8 cellular contexts compared by ENCODE assay signal in genomic region chr18:61581578-61582204, GRCh38.
A peak's percentile ranks its signal among the peaks of the same experiment; 100 is the strongest.
DNase-seq lines count a peak whose midpoint lies in the region; ATAC-seq and TF ChIP-seq lines count a peak whose summit lies in the region.

No MANE protein-coding gene starts in this region.

- H3K27me3 ChIP-seq in ectodermal cell (ENCODE audit: control insufficient read depth, insufficient read depth, low read length, poor library complexity, severe bottlenecking) = peaks cover 12% of the 10 kb centered on the region
- H3K27me3 ChIP-seq in lower lobe of right lung (ENCODE audit: low read depth) = no peaks in the 10 kb centered on the region

- no peak overlapping the region for H3K4me3 Mint-ChIP-seq in activated CD4-positive, alpha-beta memory T cell treated with anti-CD3 and anti-CD28 coated beads, Interleukin-2, amount 10 ng/mL, durations not matched to agents 7 days and 5 days

- no peaks in the 10 kb centered on the region for H3K36me3 ChIP-seq in ectodermal cell (ENCODE audit: control insufficient read depth, insufficient read depth, low read length)
- H3K36me3 ChIP-seq in lower lobe of right lung = no peaks in the 10 kb centered on the region

- H3K27ac ChIP-seq in ectodermal cell (ENCODE audit: insufficient read depth, low read depth, low read length, poor library complexity, severe bottlenecking) (no peak overlapping the region), lower lobe of right lung (peak overlapping the region; percentile 69)

- H3K4me3 ChIP-seq in AG04449 (ENCODE audit: low read depth, low read length) = peak overlapping the region; percentile 53
- peak overlapping the region; percentile 11 for H3K4me3 ChIP-seq in ectodermal cell (ENCODE audit: insufficient read depth, low read depth, low read length)
- H3K4me3 ChIP-seq in lower lobe of right lung = peak overlapping the region; percentile 46

- no peaks in the 10 kb centered on the region for H3K36me3 Mint-ChIP-seq in activated CD4-positive, alpha-beta memory T cell treated with anti-CD3 and anti-CD28 coated beads, Interleukin-2, amount 10 ng/mL, durations not matched to agents 7 days and 5 days (ENCODE audit: low read depth)

- peaks cover 26% of the 10 kb centered on the region for H3K27me3 Mint-ChIP-seq in activated CD4-positive, alpha-beta memory T cell treated with anti-CD3 and anti-CD28 coated beads, Interleukin-2, amount 10 ng/mL, durations not matched to agents 7 days and 5 days

- CTCF ChIA-PET in AG04449 (lab: Yijun Ruan, JAX) = interaction anchor here (0.7 to 8.2 kb wide), 79 partner anchors 10 to 618 kb away, joined by 3 to 98 read pairs (median 4); no protein-coding TSS in a partner anchor
- CTCF ChIA-PET in activated CD4-positive, alpha-beta memory T cell treated with anti-CD3 and anti-CD28 coated beads, Interleukin-2, amount 10 ng/mL, durations not matched to agents 7 days and 5 days (lab: Charles Lee) = interaction anchor here (0.6 to 3.0 kb wide), 6 partner anchors 10 to 1616 kb away, joined by 3 to 18 read pairs (median 4); no protein-coding TSS in a partner anchor

- no peak overlapping the region for H3K27ac Mint-ChIP-seq in activated CD4-positive, alpha-beta memory T cell treated with anti-CD3 and anti-CD28 coated beads, Interleukin-2, amount 10 ng/mL, durations not matched to agents 7 days and 5 days

- H3K4me1 Mint-ChIP-seq in activated CD4-positive, alpha-beta memory T cell treated with anti-CD3 and anti-CD28 coated beads, Interleukin-2, amount 10 ng/mL, durations not matched to agents 7 days and 5 days = peaks cover 4% of the 10 kb centered on the region

- DNase-seq in AG04449 (ENCODE audit: low read depth, low spot score) = no peak
- DNase-seq in NCI-H460 (ENCODE audit: extremely low read depth, low read depth) = peak; percentile 29
- DNase-seq in activated CD4-positive, alpha-beta memory T cell treated with anti-CD3 and anti-CD28 coated beads, Interleukin-2, amount 10 ng/mL, durations not matched to agents 7 days and 5 days = peak; percentile 62
- DNase-seq in lower lobe of right lung = peak; percentile 79
- peak; percentile 36 to 58 (median 42) for DNase-seq in stimulated activated CD4-positive, alpha-beta T cell treated with anti-CD3 and anti-CD28 coated beads, TNF-alpha, amount 100 ng/mL, for 24 hours (ENCODE audit: low read depth in 3 of 3)

- ATAC-seq in GM18861 (IDR thresholded peaks at IDR 0.05; ENCODE audit: unreplicated experiment) (peak; percentile 77), HG03066 (IDR thresholded peaks at IDR 0.05; ENCODE audit: low read depth, unreplicated experiment) (peak; percentile 92), lower lobe of right lung (peak; percentile 92 to 95)

- POLR2A ChIA-PET in AG04449 (lab: Yijun Ruan, JAX) = no interaction called here
- POLR2A ChIA-PET in activated CD4-positive, alpha-beta memory T cell treated with anti-CD3 and anti-CD28 coated beads, Interleukin-2, amount 10 ng/mL, durations not matched to agents 7 days and 5 days (lab: Charles Lee) = no interaction called here

- TF ChIP-seq CTCF in AG04449 (IDR thresholded peaks at IDR 0.05; ENCODE audit: insufficient read depth, low read length, missing control alignments) (peak; percentile 97), lower lobe of right lung (IDR thresholded peaks at IDR 0.05) (peak; percentile 99)

- 5 to 12% methylated on average over 21 to 22 of the region's 22 CpGs for WGBS in ectodermal cell, 2 experiments

- H3K9me3 ChIP-seq in ectodermal cell (ENCODE audit: control insufficient read depth, low read length) (no peaks in the 10 kb centered on the region), lower lobe of right lung (no peaks in the 10 kb centered on the region)

- H3K9me3 Mint-ChIP-seq in activated CD4-positive, alpha-beta memory T cell treated with anti-CD3 and anti-CD28 coated beads, Interleukin-2, amount 10 ng/mL, durations not matched to agents 7 days and 5 days = no peaks in the 10 kb centered on the region

- intact Hi-C loops in lower lobe of right lung (cut with DNase I) = no loop called here

- peaks cover 3% of the 10 kb centered on the region for H3K4me1 ChIP-seq in ectodermal cell (ENCODE audit: control insufficient read depth, insufficient read depth, low read length)
- peaks cover 15% of the 10 kb centered on the region for H3K4me1 ChIP-seq in lower lobe of right lung
